In the genomic region with DNA sequence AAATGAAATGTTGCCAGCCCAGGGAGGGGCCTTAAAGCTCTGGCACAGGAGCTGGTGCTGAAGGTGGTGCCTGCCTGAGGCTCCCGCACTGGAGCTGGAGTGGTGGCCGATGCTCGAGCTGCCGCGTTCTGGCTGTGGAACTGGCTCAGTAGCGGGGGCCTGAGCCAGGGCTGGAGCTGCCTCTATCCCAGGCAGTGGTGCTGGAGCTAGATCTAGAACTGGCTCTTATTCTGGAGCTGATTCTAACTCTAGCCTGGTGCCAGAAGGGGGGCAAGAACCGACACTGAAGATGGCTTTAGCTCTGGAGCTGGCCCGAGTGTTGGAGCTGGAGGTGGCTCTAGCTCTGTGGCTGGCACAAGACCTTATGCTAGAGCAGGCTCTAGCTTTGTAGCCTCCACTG, we compare ENCODE assay signal across 20 cellular contexts. TPM values are rescaled to one million over a fixed set of nuclear protein-coding genes. Genes with fewer than 3 reads are reported as not detected.
A peak's percentile ranks its signal among the peaks of the same experiment; 100 is the strongest.
DNase-seq lines count a peak whose midpoint lies in the region; ATAC-seq and TF ChIP-seq lines count a peak whose summit lies in the region.
"Had no signal": no experiment of that assay in that cellular context is flagged by ENCODE, and none has a peak within 500 bp of the region (broad histone marks: within the 10 kb centered on the region; RNA-seq: fewer than 3 reads in every experiment).

No MANE protein-coding gene starts in this region.

- POLR2A ChIA-PET in activated CD4-positive, alpha-beta memory T cell treated with anti-CD3 and anti-CD28 coated beads for 36 hours (lab: Charles Lee): no interaction called here
- POLR2A ChIA-PET in activated CD4-positive, alpha-beta memory T cell treated with anti-CD3 and anti-CD28 coated beads, Interleukin-2, amount 10 ng/mL, durations not matched to agents 7 days and 5 days (lab: Charles Lee): no interaction called here
- POLR2A ChIA-PET in HEK293T (lab: Yijun Ruan, JAX): no interaction called here

- no peaks in the 10 kb centered on the region for H3K36me3 Mint-ChIP-seq in activated CD4-positive, alpha-beta memory T cell treated with anti-CD3 and anti-CD28 coated beads for 36 hours
- H3K36me3 Mint-ChIP-seq in activated CD4-positive, alpha-beta memory T cell treated with anti-CD3 and anti-CD28 coated beads, Interleukin-2, amount 10 ng/mL, durations not matched to agents 7 days and 5 days (ENCODE audit: low read depth): no peaks in the 10 kb centered on the region

- H3K4me1 Mint-ChIP-seq in activated CD4-positive, alpha-beta memory T cell treated with anti-CD3 and anti-CD28 coated beads for 36 hours (ENCODE audit: low read depth): peaks cover 8% of the 10 kb centered on the region
- peaks cover 11% of the 10 kb centered on the region for H3K4me1 Mint-ChIP-seq in activated CD4-positive, alpha-beta memory T cell treated with anti-CD3 and anti-CD28 coated beads, Interleukin-2, amount 10 ng/mL, durations not matched to agents 7 days and 5 days

- H3K4me3 Mint-ChIP-seq in activated CD4-positive, alpha-beta memory T cell treated with anti-CD3 and anti-CD28 coated beads for 36 hours: no peak overlapping the region
- no peak overlapping the region for H3K4me3 Mint-ChIP-seq in activated CD4-positive, alpha-beta memory T cell treated with anti-CD3 and anti-CD28 coated beads, Interleukin-2, amount 10 ng/mL, durations not matched to agents 7 days and 5 days
- H3K4me3 Mint-ChIP-seq: CD4-positive, alpha-beta T cell had no signal

- peaks cover 6% of the 10 kb centered on the region for H3K27me3 ChIP-seq in upper lobe of right lung

- no peak overlapping the region for H3K4me3 ChIP-seq in upper lobe of right lung
- H3K4me3 ChIP-seq: A549 had no signal

- no peak for ATAC-seq in upper lobe of right lung
- ATAC-seq in HG03139 (IDR thresholded peaks at IDR 0.05; ENCODE audit: unreplicated experiment): no peak
- ATAC-seq: A549, HCT116 had no signal

- H3K4me1 ChIP-seq in upper lobe of right lung: peaks cover 5% of the 10 kb centered on the region

- no peaks in the 10 kb centered on the region for H3K9me3 ChIP-seq in upper lobe of right lung

- TF ChIP-seq CTCF in upper lobe of right lung (IDR thresholded peaks at IDR 0.05): no peak

- no peaks in the 10 kb centered on the region for H3K36me3 ChIP-seq in upper lobe of right lung

- peak; percentile 5 for DNase-seq in activated CD4-positive, alpha-beta memory T cell treated with anti-CD3 and anti-CD28 coated beads for 36 hours
- DNase-seq in activated CD4-positive, alpha-beta memory T cell treated with anti-CD3 and anti-CD28 coated beads, Interleukin-2, amount 10 ng/mL, durations not matched to agents 7 days and 5 days: no peak
- DNase-seq in HEK293T (ENCODE audit: extremely low spot score) (no peak), mesenteric fat pad (ENCODE audit: low spot score) (peak; percentile 77), upper lobe of right lung (peak; percentile 42), SW480 (ENCODE audit: low spot score) (no peak)
- DNase-seq: AML-193; Caco-2; CD4-positive, alpha-beta T cell; DMS79 treated with DMSO at 0.1 percent for 48 hours; GF-D8; GOT3; H7 had no signal

- intact Hi-C loops in activated CD4-positive, alpha-beta memory T cell treated with anti-CD3 and anti-CD28 coated beads for 36 hours (cut with micrococcal nuclease): loop anchor here (5.0 to 10.0 kb wide), 2 partner anchors 157 to 215 kb away; partner anchors contain the start of genes MED22 and RPL7A
- intact Hi-C loops in upper lobe of right lung (cut with DNase I): loop anchor here (10.0 kb wide), 2 partner anchors 145 to 295 kb away; partner anchors contain the start of gene SURF6

- no peak overlapping the region for H3K27ac Mint-ChIP-seq in activated CD4-positive, alpha-beta memory T cell treated with anti-CD3 and anti-CD28 coated beads for 36 hours
- no peak overlapping the region for H3K27ac Mint-ChIP-seq in activated CD4-positive, alpha-beta memory T cell treated with anti-CD3 and anti-CD28 coated beads, Interleukin-2, amount 10 ng/mL, durations not matched to agents 7 days and 5 days
- H3K27ac Mint-ChIP-seq: CD4-positive, alpha-beta T cell had no signal

- no peak overlapping the region for H3K27ac ChIP-seq in upper lobe of right lung
- H3K27ac ChIP-seq: 22Rv1, A549, C4-2B, HL-60 had no signal

- H3K27me3 Mint-ChIP-seq in activated CD4-positive, alpha-beta memory T cell treated with anti-CD3 and anti-CD28 coated beads for 36 hours: peaks cover 19% of the 10 kb centered on the region
- peaks cover 32% of the 10 kb centered on the region for H3K27me3 Mint-ChIP-seq in activated CD4-positive, alpha-beta memory T cell treated with anti-CD3 and anti-CD28 coated beads, Interleukin-2, amount 10 ng/mL, durations not matched to agents 7 days and 5 days

- no peaks in the 10 kb centered on the region for H3K9me3 Mint-ChIP-seq in activated CD4-positive, alpha-beta memory T cell treated with anti-CD3 and anti-CD28 coated beads for 36 hours
- H3K9me3 Mint-ChIP-seq in activated CD4-positive, alpha-beta memory T cell treated with anti-CD3 and anti-CD28 coated beads, Interleukin-2, amount 10 ng/mL, durations not matched to agents 7 days and 5 days: no peaks in the 10 kb centered on the region
- H3K9me3 Mint-ChIP-seq: CD4-positive, alpha-beta T cell had no signal

- CTCF ChIA-PET in activated CD4-positive, alpha-beta memory T cell treated with anti-CD3 and anti-CD28 coated beads for 36 hours (lab: Charles Lee): interaction anchor here (0.9 to 1.8 kb wide), 4 partner anchors 8 to 296 kb away, joined by 3 to 6 read pairs (median 4); no protein-coding TSS in a partner anchor
- CTCF ChIA-PET in activated CD4-positive, alpha-beta memory T cell treated with anti-CD3 and anti-CD28 coated beads, Interleukin-2, amount 10 ng/mL, durations not matched to agents 7 days and 5 days (lab: Charles Lee): interaction anchor here (0.6 to 1.3 kb wide), 6 partner anchors 9 to 297 kb away, joined by 3 to 6 read pairs (median 3); no protein-coding TSS in a partner anchor
- CTCF ChIA-PET in HEK293T (lab: Yijun Ruan, JAX): interaction anchor here (0.6 to 0.7 kb wide), 4 partner anchors 140 to 773 kb away, joined by 3 to 5 read pairs (median 4); no protein-coding TSS in a partner anchor

TF ChIP-seq in HEK293T, 16 proteins besides CTCF, POLR2A, EP300 and RAD21:
- TF ChIP-seq NFRKB (IDR thresholded peaks at IDR 0.05) (no peak), ARNT (IDR thresholded peaks at IDR 0.05) (peak; percentile 54; the same call in 1 of the 2 replicates)
TF ChIP-seq in HEK293T: peak in this region for 1.

RNA-seq across cellular contexts. Expression of gene OBP2B, which starts 19.2 kb away (rescaled TPM):
- total RNA-seq in activated CD4-positive, alpha-beta memory T cell treated with anti-CD3 and anti-CD28 coated beads for 36 hours: not detected
- total RNA-seq in activated CD4-positive, alpha-beta memory T cell treated with anti-CD3 and anti-CD28 coated beads, Interleukin-2, amount 10 ng/mL, durations not matched to agents 7 days and 5 days: not detected
- total RNA-seq in mesenteric fat pad (not detected), upper lobe of right lung (not detected)
- total RNA-seq: Caco-2; CD4-positive, alpha-beta T cell; H7; HT1080 had no signal

RNA-seq across cellular contexts. Expression of gene GBGT1, which starts 26.1 kb away (rescaled TPM):
- 1 to 10 TPM; 3.2 to 3.6 TPM for total RNA-seq in activated CD4-positive, alpha-beta memory T cell treated with anti-CD3 and anti-CD28 coated beads for 36 hours
- total RNA-seq in activated CD4-positive, alpha-beta memory T cell treated with anti-CD3 and anti-CD28 coated beads, Interleukin-2, amount 10 ng/mL, durations not matched to agents 7 days and 5 days: 1 to 10 TPM; 2.5 to 3.9 TPM
- total RNA-seq in mesenteric fat pad: 25.1 TPM
- total RNA-seq in upper lobe of right lung: 27.4 TPM

Comparison
In these comparisons a context has a peak if more than half of its experiments do, and no peak if none do; other contexts are left out.
1. DNase-seq: peak in activated CD4-positive, alpha-beta memory T cell treated with anti-CD3 and anti-CD28 coated beads for 36 hours (single experiment), mesenteric fat pad (single experiment) and upper lobe of right lung (single experiment); none in activated CD4-positive, alpha-beta memory T cell treated with anti-CD3 and anti-CD28 coated beads, Interleukin-2, amount 10 ng/mL, durations not matched to agents 7 days and 5 days (single experiment), HEK293T (single experiment) and SW480 (single experiment).